ENCODE assay signal across 1 cellular context in the genomic region with DNA sequence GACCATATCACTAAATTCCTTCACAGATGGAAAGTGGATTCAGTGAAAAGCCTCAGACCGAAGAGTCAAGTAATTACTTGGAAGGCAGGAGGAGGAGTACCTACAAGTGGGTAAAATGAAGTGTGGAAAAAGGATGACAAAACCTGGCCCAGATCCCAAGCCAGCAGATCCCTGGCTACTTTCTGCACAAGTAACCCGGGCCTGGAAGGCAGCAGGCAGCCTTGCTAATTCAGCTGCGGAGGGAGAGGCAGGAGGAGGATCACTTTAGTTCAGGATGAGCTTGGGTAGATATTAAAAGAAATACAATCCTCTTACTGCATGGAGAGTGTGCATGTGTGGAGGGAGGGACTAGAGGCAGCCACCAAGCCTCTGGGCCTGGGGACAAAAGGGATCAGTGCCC.
TF ChIP-seq lines count a peak whose summit lies in the region.

No MANE protein-coding gene starts in this region.

TF ChIP-seq in HepG2, 621 proteins besides CTCF, POLR2A, EP300 and RAD21 (continued from another document):
- no peak for TF ChIP-seq THAP9 (CRISPR knock-in tag; IDR thresholded peaks at IDR 0.05; ENCODE audit: borderline replicate concordance)
- no peak for TF ChIP-seq CCDC6 (CRISPR knock-in tag; IDR thresholded peaks at IDR 0.05)
- no peak for TF ChIP-seq ZNF235 (CRISPR knock-in tag; IDR thresholded peaks at IDR 0.05; ENCODE audit: borderline replicate concordance)
- TF ChIP-seq PBX2 (CRISPR knock-in tag; IDR thresholded peaks at IDR 0.05), result no peak
- TF ChIP-seq ZNF446 (CRISPR knock-in tag; IDR thresholded peaks at IDR 0.05), result no peak
- TF ChIP-seq EHMT2 (IDR thresholded peaks at IDR 0.05; ENCODE audit: borderline replicate concordance, low read depth, low read length), result no peak
- TF ChIP-seq KLF16 (CRISPR knock-in tag; IDR thresholded peaks at IDR 0.05), result no peak
- TF ChIP-seq MYPOP (CRISPR knock-in tag; IDR thresholded peaks at IDR 0.05), result no peak
